In the genomic region with DNA sequence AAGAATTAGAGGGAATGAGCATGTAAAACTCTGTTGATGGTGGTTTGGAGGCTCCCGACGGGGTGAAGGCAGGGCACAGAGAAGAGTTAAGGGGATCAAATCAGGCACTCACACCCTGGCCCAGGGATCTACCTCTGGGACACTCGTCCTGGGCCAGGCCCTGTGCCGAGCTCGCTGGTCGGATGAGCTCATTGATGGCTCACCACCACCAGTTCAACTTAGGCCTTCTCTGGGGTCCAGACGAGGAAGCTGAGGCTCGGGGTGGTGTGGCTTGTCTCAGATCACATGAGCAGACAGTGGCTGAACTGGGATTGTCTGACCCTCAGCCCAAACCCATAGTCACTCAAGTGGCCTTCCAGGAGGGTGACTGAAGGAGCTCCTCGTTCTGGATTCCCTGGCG, we compare ENCODE assay signal across 10 cellular contexts. TPM values are rescaled to one million over a fixed set of nuclear protein-coding genes. Genes with fewer than 3 reads are reported as not detected.
DNase-seq lines count a peak whose midpoint lies in the region; ATAC-seq lines count a peak whose summit lies in the region.
"Had no signal": no experiment of that assay in that cellular context is flagged by ENCODE, and none has a peak within 500 bp of the region (broad histone marks: within the 10 kb centered on the region; RNA-seq: fewer than 3 reads in every experiment).

No MANE protein-coding gene starts in this region.

- no peak for DNase-seq in activated CD4-positive, alpha-beta T cell treated with anti-CD3 and anti-CD28 coated beads, Interleukin-2, amount 10 ng/mL, durations not matched to agents 7 days and 5 days
- DNase-seq in activated CD4-positive, alpha-beta T cell treated with anti-CD3 and anti-CD28 coated beads for 4 hours = no peak
- no peak for DNase-seq in activated T-helper 1 cell treated with anti-CD3 and anti-CD28 coated beads, Interleukin-12 subunit alpha, Interleukin-12 subunit beta, Interleukin-2, Interleukin-4 antibody, amounts not matched to agents 30 ng/mL and 10 ng/mL and 1 ng/mL, durations not matched to agents 14 hours and 24 hours and 36 hours (ENCODE audit: low spot score)
- no peak for DNase-seq in stimulated activated naive B cell treated with anti-CD40 and anti-IgM and Interleukin-4, amounts not matched to agents 10 μg/mL and 1 μg/mL and 100 μg/mL, for 72 hours
- DNase-seq in epidermal melanocyte (ENCODE audit: insufficient read length, low spot score) = no peak
- DNase-seq: heart right ventricle, WERI-Rb-1 had no signal

- H3K4me3 Mint-ChIP-seq in activated CD4-positive, alpha-beta T cell treated with anti-CD3 and anti-CD28 coated beads, Interleukin-2, amount 10 ng/mL, durations not matched to agents 7 days and 5 days = peak overlapping the region; percentile 79
- H3K4me3 Mint-ChIP-seq in activated T-helper 1 cell treated with anti-CD3 and anti-CD28 coated beads, Interleukin-12 subunit alpha, Interleukin-12 subunit beta, Interleukin-2, Interleukin-4 antibody, amounts not matched to agents 30 ng/mL and 10 ng/mL and 1 ng/mL, durations not matched to agents 14 hours and 24 hours and 36 hours = peak overlapping the region; percentile 91
- peak overlapping the region; percentile 84 for H3K4me3 Mint-ChIP-seq in stimulated activated naive B cell treated with anti-CD40 and anti-IgM and Interleukin-4, amounts not matched to agents 10 μg/mL and 1 μg/mL and 100 μg/mL, for 72 hours

- peaks cover 56% of the 10 kb centered on the region for H3K4me1 Mint-ChIP-seq in activated CD4-positive, alpha-beta T cell treated with anti-CD3 and anti-CD28 coated beads, Interleukin-2, amount 10 ng/mL, durations not matched to agents 7 days and 5 days
- peaks cover 61% of the 10 kb centered on the region for H3K4me1 Mint-ChIP-seq in activated T-helper 1 cell treated with anti-CD3 and anti-CD28 coated beads, Interleukin-12 subunit alpha, Interleukin-12 subunit beta, Interleukin-2, Interleukin-4 antibody, amounts not matched to agents 30 ng/mL and 10 ng/mL and 1 ng/mL, durations not matched to agents 14 hours and 24 hours and 36 hours (ENCODE audit: low read depth)
- H3K4me1 Mint-ChIP-seq in stimulated activated naive B cell treated with anti-CD40 and anti-IgM and Interleukin-4, amounts not matched to agents 10 μg/mL and 1 μg/mL and 100 μg/mL, for 72 hours = peaks cover 45 to 84% of the 10 kb centered on the region in 2 donors

- H3K27me3 Mint-ChIP-seq in activated CD4-positive, alpha-beta T cell treated with anti-CD3 and anti-CD28 coated beads, Interleukin-2, amount 10 ng/mL, durations not matched to agents 7 days and 5 days = no peaks in the 10 kb centered on the region
- no peaks in the 10 kb centered on the region for H3K27me3 Mint-ChIP-seq in activated T-helper 1 cell treated with anti-CD3 and anti-CD28 coated beads, Interleukin-12 subunit alpha, Interleukin-12 subunit beta, Interleukin-2, Interleukin-4 antibody, amounts not matched to agents 30 ng/mL and 10 ng/mL and 1 ng/mL, durations not matched to agents 14 hours and 24 hours and 36 hours (ENCODE audit: insufficient read depth)
- no peaks in the 10 kb centered on the region for H3K27me3 Mint-ChIP-seq in stimulated activated naive B cell treated with anti-CD40 and anti-IgM and Interleukin-4, amounts not matched to agents 10 μg/mL and 1 μg/mL and 100 μg/mL, for 72 hours

- no peak for ATAC-seq in stimulated activated naive B cell treated with anti-CD40 and anti-IgM and Interleukin-4, amounts not matched to agents 10 μg/mL and 1 μg/mL and 100 μg/mL, for 72 hours (replicated peaks)
- ATAC-seq in HG03039 (IDR thresholded peaks at IDR 0.05; ENCODE audit: unreplicated experiment) (no peak), GM21723 (IDR thresholded peaks at IDR 0.05; ENCODE audit: unreplicated experiment) (no peak)
- ATAC-seq: heart right ventricle had no signal

- H3K4me3 ChIP-seq in iPS-11a (ENCODE audit: low read depth, low read length) = peak overlapping the region; percentile 83

- intact Hi-C loops in activated T-helper 1 cell treated with anti-CD3 and anti-CD28 coated beads, Interleukin-12 subunit alpha, Interleukin-12 subunit beta, Interleukin-2, Interleukin-4 antibody, amounts not matched to agents 30 ng/mL and 10 ng/mL and 1 ng/mL, durations not matched to agents 14 hours and 24 hours and 36 hours (cut with micrococcal nuclease) = loop anchor here (5.0 to 10.0 kb wide), 2 partner anchors 143 to 385 kb away; partner anchors contain the start of genes GET3 and TRIR

- peak overlapping the region; percentile 81 for H3K27ac Mint-ChIP-seq in activated CD4-positive, alpha-beta T cell treated with anti-CD3 and anti-CD28 coated beads, Interleukin-2, amount 10 ng/mL, durations not matched to agents 7 days and 5 days
- peak overlapping the region; percentile 84 for H3K27ac Mint-ChIP-seq in activated T-helper 1 cell treated with anti-CD3 and anti-CD28 coated beads, Interleukin-12 subunit alpha, Interleukin-12 subunit beta, Interleukin-2, Interleukin-4 antibody, amounts not matched to agents 30 ng/mL and 10 ng/mL and 1 ng/mL, durations not matched to agents 14 hours and 24 hours and 36 hours
- H3K27ac Mint-ChIP-seq in stimulated activated naive B cell treated with anti-CD40 and anti-IgM and Interleukin-4, amounts not matched to agents 10 μg/mL and 1 μg/mL and 100 μg/mL, for 72 hours = peak overlapping the region; percentile 56

- POLR2A ChIA-PET in activated CD4-positive, alpha-beta T cell treated with anti-CD3 and anti-CD28 coated beads, Interleukin-2, amount 10 ng/mL, durations not matched to agents 7 days and 5 days (lab: Charles Lee) = no interaction called here

- CTCF ChIA-PET in activated CD4-positive, alpha-beta T cell treated with anti-CD3 and anti-CD28 coated beads, Interleukin-2, amount 10 ng/mL, durations not matched to agents 7 days and 5 days (lab: Charles Lee) = interaction anchor here (1.0 to 3.1 kb wide), 4 partner anchors 9 to 154 kb away, joined by 3 to 10 read pairs (median 5); partner anchors contain the start of genes IER2 and STX10

- H3K36me3 Mint-ChIP-seq in activated CD4-positive, alpha-beta T cell treated with anti-CD3 and anti-CD28 coated beads, Interleukin-2, amount 10 ng/mL, durations not matched to agents 7 days and 5 days (ENCODE audit: low read depth) = peaks cover 12% of the 10 kb centered on the region
- H3K36me3 Mint-ChIP-seq in activated T-helper 1 cell treated with anti-CD3 and anti-CD28 coated beads, Interleukin-12 subunit alpha, Interleukin-12 subunit beta, Interleukin-2, Interleukin-4 antibody, amounts not matched to agents 30 ng/mL and 10 ng/mL and 1 ng/mL, durations not matched to agents 14 hours and 24 hours and 36 hours (ENCODE audit: low read depth) = peaks cover 15% of the 10 kb centered on the region
- H3K36me3 Mint-ChIP-seq in stimulated activated naive B cell treated with anti-CD40 and anti-IgM and Interleukin-4, amounts not matched to agents 10 μg/mL and 1 μg/mL and 100 μg/mL, for 72 hours = peaks cover 16 to 48% of the 10 kb centered on the region in 2 donors

- no peaks in the 10 kb centered on the region for H3K9me3 Mint-ChIP-seq in activated CD4-positive, alpha-beta T cell treated with anti-CD3 and anti-CD28 coated beads, Interleukin-2, amount 10 ng/mL, durations not matched to agents 7 days and 5 days
- H3K9me3 Mint-ChIP-seq in activated T-helper 1 cell treated with anti-CD3 and anti-CD28 coated beads, Interleukin-12 subunit alpha, Interleukin-12 subunit beta, Interleukin-2, Interleukin-4 antibody, amounts not matched to agents 30 ng/mL and 10 ng/mL and 1 ng/mL, durations not matched to agents 14 hours and 24 hours and 36 hours = no peaks in the 10 kb centered on the region
- H3K9me3 Mint-ChIP-seq in stimulated activated naive B cell treated with anti-CD40 and anti-IgM and Interleukin-4, amounts not matched to agents 10 μg/mL and 1 μg/mL and 100 μg/mL, for 72 hours = no peaks in the 10 kb centered on the region

RNA-seq across cellular contexts. Expression of gene NACC1, which starts 1.6 kb away (rescaled TPM):
- total RNA-seq in activated CD4-positive, alpha-beta T cell treated with anti-CD3 and anti-CD28 coated beads, Interleukin-2, amount 10 ng/mL, durations not matched to agents 7 days and 5 days = 10 to 100 TPM; 57.8 to 63.8 TPM
- 124 TPM in 2 replicates for total RNA-seq in activated T-helper 1 cell treated with anti-CD3 and anti-CD28 coated beads, Interleukin-12 subunit alpha, Interleukin-12 subunit beta, Interleukin-2, Interleukin-4 antibody, amounts not matched to agents 30 ng/mL and 10 ng/mL and 1 ng/mL, durations not matched to agents 14 hours and 24 hours and 36 hours

RNA-seq across cellular contexts. Expression of gene TRMT1, which starts 3.1 kb away (rescaled TPM):
- total RNA-seq in activated CD4-positive, alpha-beta T cell treated with anti-CD3 and anti-CD28 coated beads, Interleukin-2, amount 10 ng/mL, durations not matched to agents 7 days and 5 days = 10 to 100 TPM; 44.7 to 58.3 TPM
- 154 and 157 TPM in 2 replicates for total RNA-seq in activated T-helper 1 cell treated with anti-CD3 and anti-CD28 coated beads, Interleukin-12 subunit alpha, Interleukin-12 subunit beta, Interleukin-2, Interleukin-4 antibody, amounts not matched to agents 30 ng/mL and 10 ng/mL and 1 ng/mL, durations not matched to agents 14 hours and 24 hours and 36 hours

RNA-seq across cellular contexts. Expression of gene LYL1, which starts 17.0 kb away (rescaled TPM):
- total RNA-seq in activated CD4-positive, alpha-beta T cell treated with anti-CD3 and anti-CD28 coated beads, Interleukin-2, amount 10 ng/mL, durations not matched to agents 7 days and 5 days = 1 to 10 TPM; 2.3 to 2.5 TPM
- total RNA-seq in activated T-helper 1 cell treated with anti-CD3 and anti-CD28 coated beads, Interleukin-12 subunit alpha, Interleukin-12 subunit beta, Interleukin-2, Interleukin-4 antibody, amounts not matched to agents 30 ng/mL and 10 ng/mL and 1 ng/mL, durations not matched to agents 14 hours and 24 hours and 36 hours = 2.4 and 2.5 TPM in 2 replicates

RNA-seq across cellular contexts. Expression of gene STX10, which starts 30.5 kb away (rescaled TPM):
- 10 to 100 TPM; 62.3 to 65.0 TPM for total RNA-seq in activated CD4-positive, alpha-beta T cell treated with anti-CD3 and anti-CD28 coated beads, Interleukin-2, amount 10 ng/mL, durations not matched to agents 7 days and 5 days
- total RNA-seq in activated T-helper 1 cell treated with anti-CD3 and anti-CD28 coated beads, Interleukin-12 subunit alpha, Interleukin-12 subunit beta, Interleukin-2, Interleukin-4 antibody, amounts not matched to agents 30 ng/mL and 10 ng/mL and 1 ng/mL, durations not matched to agents 14 hours and 24 hours and 36 hours = 73.8 and 78.1 TPM in 2 replicates

RNA-seq across cellular contexts. Expression of gene IER2, which starts 30.6 kb away (rescaled TPM):
- 100 to 1,000 TPM; 167 to 188 TPM for total RNA-seq in activated CD4-positive, alpha-beta T cell treated with anti-CD3 and anti-CD28 coated beads, Interleukin-2, amount 10 ng/mL, durations not matched to agents 7 days and 5 days
- 173 and 175 TPM in 2 replicates for total RNA-seq in activated T-helper 1 cell treated with anti-CD3 and anti-CD28 coated beads, Interleukin-12 subunit alpha, Interleukin-12 subunit beta, Interleukin-2, Interleukin-4 antibody, amounts not matched to agents 30 ng/mL and 10 ng/mL and 1 ng/mL, durations not matched to agents 14 hours and 24 hours and 36 hours
